ENCODE assay signal across 12 cellular contexts in genomic region chr6:81938991-81939773, GRCh38.
DNase-seq lines count a peak whose midpoint lies in the region; ATAC-seq and TF ChIP-seq lines count a peak whose summit lies in the region.
"Had no signal": no experiment of that assay in that cellular context is flagged by ENCODE, and none has a peak within 500 bp of the region (broad histone marks: within the 10 kb centered on the region; RNA-seq: fewer than 3 reads in every experiment).

No MANE protein-coding gene starts in this region.

- H3K9me3 ChIP-seq in PC-3 (ENCODE audit: low read length) = no peaks in the 10 kb centered on the region

- in situ Hi-C loops in GM13976 (cut with MboI; ENCODE audit: low sequenced_read_pairs, unreplicated experiment) = no loop called here

- no peaks in the 10 kb centered on the region for H3K36me3 ChIP-seq in PC-3 (ENCODE audit: low read depth, low read length)

- peaks cover 52% of the 10 kb centered on the region for H3K4me1 ChIP-seq in PC-3 (ENCODE audit: insufficient read depth, low read length)

- peak overlapping the region; percentile 71 for H3K4me2 ChIP-seq in PC-3 (ENCODE audit: low read length)

- H3K9me2 ChIP-seq in PC-3 (replicated peaks; ENCODE audit: low read length) = no peaks in the 10 kb centered on the region

- H3K27ac ChIP-seq in PC-3 (ENCODE audit: low read length) (peak overlapping the region; percentile 99), epithelial cell of prostate (peak overlapping the region; percentile 99)
- H3K27ac ChIP-seq: C4-2B had no signal

- intact Hi-C loops in PC-3 (cut with micrococcal nuclease) = loop anchor here (2.0 to 5.0 kb wide), 3 partner anchors 58 to 187 kb away; partner anchors contain the start of gene TENT5A

- no peaks in the 10 kb centered on the region for H3K79me2 ChIP-seq in PC-3 (ENCODE audit: low read length)

- DNase-seq in EL (peak; percentile 90), PC-3 (peak; percentile 76), epithelial cell of prostate (ENCODE audit: low read depth, low spot score) (peak; percentile 27), myocyte (ENCODE audit: low read depth) (peak; percentile 3), NCI-H1436 treated with DMSO at 0.1 percent for 48 hours (lab: John Stamatoyannopoulos, UW) (no peak), NCI-H2107 treated with DMSO at 0.1 percent for 48 hours (lab: John Stamatoyannopoulos, UW; ENCODE audit: unreplicated experiment) (no peak), NK-92 (lab: John Stamatoyannopoulos, UW; ENCODE audit: unreplicated experiment) (no peak), GM13976 (ENCODE audit: low spot score) (no peak)
- DNase-seq: H9; NCI-H748 treated with DMSO at 0.1 percent for 48 hours; stimulated activated CD4-positive, alpha-beta T cell treated with anti-CD3 and anti-CD28 coated beads, Interleukin-4, amount 100 ng/mL, for 24 hours had no signal

- H2AFZ ChIP-seq in PC-3 (ENCODE audit: low read length) = peak overlapping the region; percentile 60

- CTCF ChIA-PET in PC-3 (lab: Charles Lee) = interaction anchor here (0.9 kb wide), 1 partner anchor 186 kb away, joined by 4 read pairs; no protein-coding TSS in a partner anchor

- H3K4me3 ChIP-seq in PC-3 (ENCODE audit: low read length) = peak overlapping the region; percentile 45; the same call in 1 of the 2 replicates

- POLR2A ChIA-PET in PC-3 (lab: Charles Lee; ENCODE audit: unreplicated experiment) = interaction anchor here (0.5 kb wide), 1 partner anchor 635 kb away, joined by 4 read pairs; no protein-coding TSS in a partner anchor

- peaks cover 4% of the 10 kb centered on the region for H3F3A ChIP-seq in PC-3 (ENCODE audit: low read length, unreplicated experiment)

- TSS peak; percentile 86 for BruUV-seq in PC-3 (replicated peaks; lab: Mats Ljungman, UMichigan)

- no peaks in the 10 kb centered on the region for H3K27me3 ChIP-seq in PC-3 (ENCODE audit: low read length)

- peak; percentile 38 for ATAC-seq in PC-3

- no peak for TF ChIP-seq CTCF in PC-3 (conservative IDR thresholded peaks at IDR 0.05; ENCODE audit: low read depth, low read length)
- no peak for TF ChIP-seq CTCF in GM13976 (IDR thresholded peaks at IDR 0.05; ENCODE audit: borderline replicate concordance, control extremely low read depth, extremely low read depth, insufficient read depth, missing control alignments)

- H4K20me1 ChIP-seq in PC-3 (ENCODE audit: low read length) = no peaks in the 10 kb centered on the region

- peak overlapping the region; percentile 82 for H3K9ac ChIP-seq in PC-3 (ENCODE audit: low read length)

Comparison
In these comparisons a context has a peak if more than half of its experiments do, and no peak if none do; other contexts are left out.
1. DNase-seq: peak in EL (single experiment), PC-3 (single experiment), epithelial cell of prostate (single experiment) and myocyte (single experiment); none in NCI-H1436 treated with DMSO at 0.1 percent for 48 hours (single experiment), NCI-H2107 treated with DMSO at 0.1 percent for 48 hours (single experiment), NK-92 (single experiment) and GM13976 (single experiment).